In genomic region chr1:231091853-231092301, GRCh38 we compare ENCODE assay signal across 8 cellular contexts. TPM values are rescaled to one million over a fixed set of nuclear protein-coding genes. Genes with fewer than 3 reads are reported as not detected.
DNase-seq lines count a peak whose midpoint lies in the region; ATAC-seq and TF ChIP-seq lines count a peak whose summit lies in the region.

No MANE protein-coding gene starts in this region.

- H3K9me3 ChIP-seq in BE2C (no peaks in the 10 kb centered on the region), HAP-1 (no peaks in the 10 kb centered on the region), osteoblast (ENCODE audit: low read depth, low read length) (no peaks in the 10 kb centered on the region)

- ATAC-seq in HG03432 (IDR thresholded peaks at IDR 0.05; ENCODE audit: unreplicated experiment) = no peak

- TF ChIP-seq CTCF in BE2C (IDR thresholded peaks at IDR 0.05; ENCODE audit: low read depth, low read length) (peak; percentile 52), osteoblast (IDR thresholded peaks at IDR 0.05; ENCODE audit: extremely low read depth, low read depth, low read length) (peak; percentile 68)

- DNase-seq in BE2C (no peak), HAP-1 (ENCODE audit: low spot score in 2 of 2) (peak; percentile 46 to 80), SKM-1 treated with dmso at 0.1 percent for 144 hours (lab: John Stamatoyannopoulos, UW; ENCODE audit: unreplicated experiment) (peak; percentile 55), cerebellar cortex (ENCODE audit: low spot score) (peak; percentile 38), osteoblast (ENCODE audit: insufficient read length, low spot score, missing footprints) (peak; percentile 73), T1000 (lab: John Stamatoyannopoulos, UW) (no peak), NCI-H128 (lab: John Stamatoyannopoulos, UW; ENCODE audit: unreplicated experiment) (no peak)

- H3K4me3 ChIP-seq in BE2C (ENCODE audit: low read depth, low read length) (no peak overlapping the region), HAP-1 (no peak overlapping the region), osteoblast (ENCODE audit: insufficient read depth, low read length) (no peak overlapping the region)

- in situ Hi-C loops in HAP-1 (cut with MboI; ENCODE audit: low sequenced_read_pairs) = no loop called here

- no peaks in the 10 kb centered on the region for H4K20me1 ChIP-seq in osteoblast (ENCODE audit: insufficient read depth, low read length)

- H3K79me2 ChIP-seq in osteoblast (ENCODE audit: insufficient read depth, low read length) = no peaks in the 10 kb centered on the region

- no peak overlapping the region for H3K27ac ChIP-seq in osteoblast (ENCODE audit: low read depth, low read length)

- no peaks in the 10 kb centered on the region for H3K4me1 ChIP-seq in BE2C
- H3K4me1 ChIP-seq in HAP-1 = no peaks in the 10 kb centered on the region
- H3K4me1 ChIP-seq in osteoblast (ENCODE audit: insufficient read depth, low read length) = no peaks in the 10 kb centered on the region

- no peak overlapping the region for H2AFZ ChIP-seq in osteoblast (ENCODE audit: low read length)

- no peaks in the 10 kb centered on the region for H3K27me3 ChIP-seq in BE2C
- peaks cover 22% of the 10 kb centered on the region for H3K27me3 ChIP-seq in HAP-1 (ENCODE audit: low read depth)
- no peaks in the 10 kb centered on the region for H3K27me3 ChIP-seq in osteoblast (ENCODE audit: insufficient read depth, low read length)

- H3K36me3 ChIP-seq in BE2C = no peaks in the 10 kb centered on the region
- H3K36me3 ChIP-seq in HAP-1 (replicated peaks) = no peaks in the 10 kb centered on the region
- no peaks in the 10 kb centered on the region for H3K36me3 ChIP-seq in osteoblast (ENCODE audit: insufficient read depth, low read length)

- no peak overlapping the region for H3K4me2 ChIP-seq in osteoblast (ENCODE audit: insufficient read depth, low read length)

RNA-seq across cellular contexts. Expression of gene FAM89A, which starts 51.8 kb away (rescaled TPM):
- polyA plus RNA-seq in BE2C (2012; ENCODE audit: insufficient read depth, insufficient read length, low read depth) = 6.2 TPM
- 10.9 and 15.3 TPM in 2 replicates for total RNA-seq in osteoblast

Comparison
In these comparisons a context has a peak if more than half of its experiments do, and no peak if none do; other contexts are left out.
1. DNase-seq: peak in HAP-1 (2 of 2), SKM-1 treated with dmso at 0.1 percent for 144 hours (single experiment), cerebellar cortex (single experiment) and osteoblast (single experiment); none in BE2C (single experiment), T1000 (single experiment) and NCI-H128 (single experiment).